ENCODE assay signal across 8 cellular contexts in genomic region chr7:101857358-101857794, GRCh38. TPM values are rescaled to one million over a fixed set of nuclear protein-coding genes. Genes with fewer than 3 reads are reported as not detected.
DNase-seq lines count a peak whose midpoint lies in the region; ATAC-seq and TF ChIP-seq lines count a peak whose summit lies in the region.

No MANE protein-coding gene starts in this region.

- no peak for TF ChIP-seq EP300 in suprapubic skin (IDR thresholded peaks at IDR 0.05)

- peak overlapping the region; percentile 76 to 94 (median 88) for H3K27ac ChIP-seq in heart right ventricle
- H3K27ac ChIP-seq in dorsolateral prefrontal cortex, result peak overlapping the region in 48 of 59 donors; percentile 6 to 89 (median 68)
- peak overlapping the region; percentile 69 for H3K27ac ChIP-seq in suprapubic skin

- intact Hi-C loops in heart right ventricle (cut with DNase I), result loop anchor here in 3 of 10 donors (5.0 kb wide), 1 partner anchor 40 kb away; the partner anchor contains the start of gene CUX1 (in 3 of the 3)
- intact Hi-C loops in Right ventricle myocardium superior (cut with DNase I), result no loop called here
- intact Hi-C loops in dorsolateral prefrontal cortex (cut with DNase I), result no loop called here

- H3K9me3 ChIP-seq in heart right ventricle, result no peaks in the 10 kb centered on the region
- H3K9me3 ChIP-seq in suprapubic skin, result no peaks in the 10 kb centered on the region

- H3K4me1 ChIP-seq in heart right ventricle, result peaks cover 12 to 73% (median 65%) of the 10 kb centered on the region in 9 donors
- H3K4me1 ChIP-seq in suprapubic skin, result peaks cover 18% of the 10 kb centered on the region

- no peak for ATAC-seq in heart right ventricle
- ATAC-seq in Right ventricle myocardium superior (ENCODE audit: poor library complexity), result no peak
- peak; percentile 34 for ATAC-seq in HG03378 (IDR thresholded peaks at IDR 0.05; ENCODE audit: unreplicated experiment)

- 75 to 77% methylated on average over 11 of the region's 11 CpGs for WGBS in heart right ventricle, 2 donors
- 84% methylated on average over 11 of the region's 11 CpGs for WGBS in suprapubic skin

- H3K36me3 ChIP-seq in heart right ventricle, result no peaks in the 10 kb centered on the region
- no peaks in the 10 kb centered on the region for H3K36me3 ChIP-seq in suprapubic skin

- H3K4me3 ChIP-seq in heart right ventricle (peak overlapping the region in 9 of 10 donors; percentile 22 to 55 (median 44)), dorsolateral prefrontal cortex (peak overlapping the region in 32 of 59 donors; percentile 1 to 48 (median 23)), suprapubic skin (peak overlapping the region; percentile 34)

- H3K27me3 ChIP-seq in heart right ventricle (no peaks in the 10 kb centered on the region), dorsolateral prefrontal cortex (no peaks in the 10 kb centered on the region), suprapubic skin (no peaks in the 10 kb centered on the region)

- no peak for TF ChIP-seq POLR2A in suprapubic skin (IDR thresholded peaks at IDR 0.05)

- TF ChIP-seq CTCF in heart right ventricle (IDR thresholded peaks at IDR 0.05) (peak in 1 of 9 donors; percentile 5), dorsolateral prefrontal cortex (IDR thresholded peaks at IDR 0.05 in 54 of 56, conservative IDR thresholded peaks at IDR 0.05 in 2 of 56; ENCODE audit: low read depth in 1 of 56, partially characterized antibody in 56 of 56) (peak in 2 of 56 donors; percentile 2 to 3), suprapubic skin (IDR thresholded peaks at IDR 0.05) (no peak)

- no peak for DNase-seq in heart right ventricle
- DNase-seq in Right ventricle myocardium superior, result no peak
- no peak for DNase-seq in dorsolateral prefrontal cortex
- DNase-seq in suprapubic skin (ENCODE audit: low spot score in 2 of 2), result no peak
- DNase-seq in nucleus accumbens (lab: John Stamatoyannopoulos, UW), result no peak
- DNase-seq in HCEC 1CT, result no peak
- no peak for DNase-seq in NCI-H510A treated with DMSO at 0.1 percent for 48 hours (lab: John Stamatoyannopoulos, UW)

RNA-seq across cellular contexts. Expression of gene CUX1, which starts 40.0 kb away (rescaled TPM):
- 100 to 1,000 TPM in 9 of 10 donors, 10 to 100 TPM in 1; 97.3 to 176 (median 149) TPM for total RNA-seq in heart right ventricle
- polyA plus RNA-seq in heart right ventricle, result 10 to 100 TPM; 34.5 to 39.7 TPM
- 97.4 TPM for total RNA-seq in Right ventricle myocardium superior
- total RNA-seq in dorsolateral prefrontal cortex, result 100 to 1,000 TPM in 9 of 120 experiments, 10 to 100 TPM in 111; 59.3 to 116 (median 82.7) TPM
- 10 to 100 TPM; 52.5 to 93.6 (median 63.7) TPM for total RNA-seq in suprapubic skin
